In genomic region chr1:97781762-97782337, GRCh38 we compare ENCODE assay signal across 19 cellular contexts.
DNase-seq lines count a peak whose midpoint lies in the region; ATAC-seq and TF ChIP-seq lines count a peak whose summit lies in the region.
"Had no signal": no experiment of that assay in that cellular context is flagged by ENCODE, and none has a peak within 500 bp of the region (broad histone marks: within the 10 kb centered on the region; RNA-seq: fewer than 3 reads in every experiment).

No MANE protein-coding gene starts in this region.

- CTCF ChIA-PET in activated CD8-positive, alpha-beta T cell treated with anti-CD3 and anti-CD28 coated beads for 36 hours (lab: Charles Lee): interaction anchor here (0.8 kb wide), 1 partner anchor 51 kb away, joined by 3 read pairs; no protein-coding TSS in a partner anchor

- H3K9me3 Mint-ChIP-seq in activated CD8-positive, alpha-beta T cell treated with anti-CD3 and anti-CD28 coated beads for 36 hours: no peaks in the 10 kb centered on the region
- H3K9me3 Mint-ChIP-seq: H9 had no signal

- no peak overlapping the region for H3K4me3 Mint-ChIP-seq in activated CD8-positive, alpha-beta T cell treated with anti-CD3 and anti-CD28 coated beads for 36 hours
- H3K4me3 Mint-ChIP-seq: H9 had no signal

- H3K27ac ChIP-seq in coronary artery: no peak overlapping the region
- H3K27ac ChIP-seq: psoas muscle, thyroid gland, WERI-Rb-1 had no signal

- peak; percentile 79 for ATAC-seq in GM19395 (IDR thresholded peaks at IDR 0.05; ENCODE audit: unreplicated experiment)
- peak; percentile 68 for ATAC-seq in HG02885 (IDR thresholded peaks at IDR 0.05; ENCODE audit: poor library complexity, unreplicated experiment)
- ATAC-seq in activated CD8-positive, alpha-beta T cell treated with anti-CD3 and anti-CD28 coated beads for 36 hours: peak; percentile 87
- ATAC-seq in HG02840 (IDR thresholded peaks at IDR 0.05; ENCODE audit: low FRiP score, unreplicated experiment): no peak
- ATAC-seq in HG03045 (IDR thresholded peaks at IDR 0.05; ENCODE audit: unreplicated experiment): no peak
- no peak for ATAC-seq in left cardiac atrium
- ATAC-seq: PC-3, psoas muscle had no signal

- intact Hi-C loops in activated CD8-positive, alpha-beta T cell treated with anti-CD3 and anti-CD28 coated beads for 36 hours (cut with micrococcal nuclease): no loop called here
- intact Hi-C loops in left cardiac atrium (cut with DNase I): no loop called here

- no peak for TF ChIP-seq CTCF in activated CD8-positive, alpha-beta T cell treated with anti-CD3 and anti-CD28 coated beads for 36 hours (IDR thresholded peaks at IDR 0.05)
- no peak for TF ChIP-seq CTCF in coronary artery (IDR thresholded peaks at IDR 0.05)

- H3K4me1 Mint-ChIP-seq in activated CD8-positive, alpha-beta T cell treated with anti-CD3 and anti-CD28 coated beads for 36 hours (ENCODE audit: low read depth): peaks cover 14% of the 10 kb centered on the region
- H3K4me1 Mint-ChIP-seq: H9 had no signal

- peak overlapping the region; percentile 17 for H3K27ac Mint-ChIP-seq in activated CD8-positive, alpha-beta T cell treated with anti-CD3 and anti-CD28 coated beads for 36 hours
- H3K27ac Mint-ChIP-seq: H9 had no signal

- POLR2A ChIA-PET in activated CD8-positive, alpha-beta T cell treated with anti-CD3 and anti-CD28 coated beads for 36 hours (lab: Charles Lee): no interaction called here

- no peaks in the 10 kb centered on the region for H3K27me3 Mint-ChIP-seq in activated CD8-positive, alpha-beta T cell treated with anti-CD3 and anti-CD28 coated beads for 36 hours

- H3K4me3 ChIP-seq in coronary artery: no peak overlapping the region
- H3K4me3 ChIP-seq: psoas muscle, thyroid gland had no signal

- peak; percentile 8 for DNase-seq in EH (ENCODE audit: low read depth)
- DNase-seq in activated CD8-positive, alpha-beta T cell treated with anti-CD3 and anti-CD28 coated beads for 36 hours: no peak
- no peak for DNase-seq in coronary artery (ENCODE audit: low spot score)
- DNase-seq in left cardiac atrium: no peak
- DNase-seq: DMS153; erythroblast; H9; KBM-7; NCI-H1417; NCI-H446 treated with DMSO at 0.1 percent for 48 hours; PC-3; psoas muscle; stimulated activated CD4-positive, alpha-beta T cell treated with anti-CD3 and anti-CD28 coated beads, Interleukin-15, amount 100 ng/mL, for 24 hours; thyroid gland; WERI-Rb-1 had no signal

- H3K36me3 Mint-ChIP-seq in activated CD8-positive, alpha-beta T cell treated with anti-CD3 and anti-CD28 coated beads for 36 hours (ENCODE audit: low read depth): peaks cover 2% of the 10 kb centered on the region

Comparison
In these comparisons a context has a peak if more than half of its experiments do, and no peak if none do; other contexts are left out.
1. ATAC-seq: peak in GM19395 (single experiment), HG02885 (single experiment) and activated CD8-positive, alpha-beta T cell treated with anti-CD3 and anti-CD28 coated beads for 36 hours (single experiment); none in HG02840 (single experiment), HG03045 (single experiment) and left cardiac atrium (0 of 2).